ENCODE assay signal across 9 cellular contexts in genomic region chr3:119035014-119035346, GRCh38. TPM values are rescaled to one million over a fixed set of nuclear protein-coding genes. Genes with fewer than 3 reads are reported as not detected.
A peak's percentile ranks its signal among the peaks of the same experiment; 100 is the strongest.
DNase-seq lines count a peak whose midpoint lies in the region; ATAC-seq, FAIRE-seq and TF ChIP-seq lines count a peak whose summit lies in the region.
"Had no signal": no experiment of that assay in that cellular context is flagged by ENCODE, and none has a peak within 500 bp of the region (broad histone marks: within the 10 kb centered on the region; RNA-seq: fewer than 3 reads in every experiment).

No MANE protein-coding gene starts in this region.

- no peaks in the 10 kb centered on the region for H3K36me3 Mint-ChIP-seq in progenitor cell of endocrine pancreas (ENCODE audit: insufficient read depth)

- no TSS peak for BruUV-seq in endothelial cell of umbilical vein (replicated peaks; lab: Mats Ljungman, UMichigan)

- H3K9me3 ChIP-seq in OCI-LY3 (ENCODE audit: insufficient read depth, low read length), result no peaks in the 10 kb centered on the region
- H3K9me3 ChIP-seq in endothelial cell of umbilical vein (replicated peaks; ENCODE audit: control insufficient read depth, insufficient read depth, low read length), result no peaks in the 10 kb centered on the region

- H2AFZ ChIP-seq in OCI-LY3 (ENCODE audit: low read depth, low read length) (peak overlapping the region; percentile 62), endothelial cell of umbilical vein (ENCODE audit: low read depth, low read length) (no peak overlapping the region)

- TF ChIP-seq CTCF in OCI-LY3 (IDR thresholded peaks at IDR 0.05; ENCODE audit: low read depth, low read length), result no peak
- TF ChIP-seq CTCF in endothelial cell of umbilical vein (IDR thresholded peaks at IDR 0.05; ENCODE audit: extremely low read depth in 1 of 2, insufficient read depth in 1 of 2, low read depth in 1 of 2, low read length in 2 of 2), result peak in 1 of 2 donors; percentile 3
- TF ChIP-seq CTCF in progenitor cell of endocrine pancreas (IDR thresholded peaks at IDR 0.05; ENCODE audit: unreplicated experiment), result no peak

- H3K4me1 Mint-ChIP-seq in progenitor cell of endocrine pancreas (ENCODE audit: low read depth), result peaks cover 4% of the 10 kb centered on the region

- H3K4me3 ChIP-seq in GM08714 (ENCODE audit: low read length), result peak overlapping the region; percentile 54; the same call in 1 of the 2 replicates
- peak overlapping the region; percentile 83 for H3K4me3 ChIP-seq in OCI-LY3 (ENCODE audit: low read length)
- no peak overlapping the region for H3K4me3 ChIP-seq in endothelial cell of umbilical vein (replicated peaks in 1 of 3; ENCODE audit: insufficient read depth in 1 of 3, low read depth in 1 of 3, low read length in 3 of 3)

- H3K9me3 Mint-ChIP-seq in progenitor cell of endocrine pancreas (ENCODE audit: low read depth), result peaks cover 4% of the 10 kb centered on the region

- dilution Hi-C loops in endothelial cell of umbilical vein (cut with MboI; ENCODE audit: extremely low pct_ligation_motif_present, low sequenced_read_pairs), result no loop called here

- H3K27ac ChIP-seq in OCI-LY3 (ENCODE audit: low read length) (no peak overlapping the region), endothelial cell of umbilical vein (ENCODE audit: insufficient read depth, low read depth, low read length) (no peak overlapping the region)

- intact Hi-C loops in endothelial cell of umbilical vein (cut with micrococcal nuclease), result loop anchor here (1.0 kb wide), 2 partner anchors 153 to 206 kb away; no protein-coding TSS in a partner anchor

- H3K27me3 ChIP-seq in OCI-LY3 (ENCODE audit: low read depth, low read length) (peaks cover 46% of the 10 kb centered on the region), endothelial cell of umbilical vein (ENCODE audit: control insufficient read depth in 2 of 2, insufficient read depth in 2 of 2, low read length in 2 of 2) (peaks cover 28 to 46% of the 10 kb centered on the region in 2 experiments)

- no peak for ATAC-seq in HG03280 (IDR thresholded peaks at IDR 0.05; ENCODE audit: unreplicated experiment)

- H4K20me1 ChIP-seq in OCI-LY3 (ENCODE audit: insufficient read depth, low read length), result no peaks in the 10 kb centered on the region
- H4K20me1 ChIP-seq in endothelial cell of umbilical vein (replicated peaks; ENCODE audit: control insufficient read depth, extremely low read depth, insufficient read depth, low read length), result no peaks in the 10 kb centered on the region

- no peak overlapping the region for H3K9ac ChIP-seq in OCI-LY3 (ENCODE audit: low read length)
- H3K9ac ChIP-seq in endothelial cell of umbilical vein (replicated peaks; ENCODE audit: extremely low read depth, insufficient read depth, low read length), result no peak overlapping the region

- CTCF ChIA-PET in endothelial cell of umbilical vein (lab: Charles Lee), result interaction anchor here (0.9 to 2.7 kb wide), 14 partner anchors 9 to 1038 kb away, joined by 3 to 91 read pairs (median 5); partner anchors contain the start of gene B4GALT4

- peak overlapping the region; percentile 84 for H3K4me2 ChIP-seq in OCI-LY3 (ENCODE audit: low read length)
- peak overlapping the region; percentile 27 for H3K4me2 ChIP-seq in endothelial cell of umbilical vein (ENCODE audit: insufficient read depth, low read length)

- H3K4me1 ChIP-seq in OCI-LY3 (ENCODE audit: low read length) (peaks cover 4% of the 10 kb centered on the region), endothelial cell of umbilical vein (ENCODE audit: control insufficient read depth, extremely low read depth, insufficient read depth, low read length) (no peaks in the 10 kb centered on the region)

- H3K4me3 Mint-ChIP-seq in progenitor cell of endocrine pancreas (ENCODE audit: low read depth), result peak overlapping the region; percentile 97

- POLR2A ChIA-PET in endothelial cell of umbilical vein (lab: Charles Lee), result no interaction called here

- no peak for DNase-seq in endothelial cell of umbilical vein (ENCODE audit: low read depth, low spot score)
- no peak for DNase-seq in progenitor cell of endocrine pancreas (ENCODE audit: low spot score, unreplicated experiment)
- DNase-seq in NCI-H748 treated with DMSO at 0.1 percent for 48 hours (lab: John Stamatoyannopoulos, UW), result no peak
- no peak for DNase-seq in NCI-H2081 (lab: John Stamatoyannopoulos, UW)
- DNase-seq in NCI-H345 treated with DMSO at 0.1 percent for 48 hours (lab: John Stamatoyannopoulos, UW; ENCODE audit: unreplicated experiment), result no peak

- H3K27ac Mint-ChIP-seq in progenitor cell of endocrine pancreas, result no peak overlapping the region

- H3K79me2 ChIP-seq in OCI-LY3 (ENCODE audit: low read length) (no peaks in the 10 kb centered on the region), endothelial cell of umbilical vein (ENCODE audit: control insufficient read depth, insufficient read depth, low read length) (no peaks in the 10 kb centered on the region)

- no peaks in the 10 kb centered on the region for H3K9me1 ChIP-seq in endothelial cell of umbilical vein (replicated peaks; ENCODE audit: control insufficient read depth, extremely low read depth, insufficient read depth, low read length)

- H3K36me3 ChIP-seq in OCI-LY3 (replicated peaks; ENCODE audit: low read depth, low read length) (no peaks in the 10 kb centered on the region), endothelial cell of umbilical vein (ENCODE audit: control insufficient read depth in 2 of 2, extremely low read depth in 1 of 2, insufficient read depth in 2 of 2, low read length in 2 of 2) (no peaks in the 10 kb centered on the region)

- no peak for FAIRE-seq in endothelial cell of umbilical vein (lab: Jason Lieb, UNC)

- H3K27me3 Mint-ChIP-seq in progenitor cell of endocrine pancreas, result peaks cover 33% of the 10 kb centered on the region

- no peak for TF ChIP-seq POLR2A in endothelial cell of umbilical vein (IDR thresholded peaks at IDR 0.05; ENCODE audit: low read depth, low read length)

TF ChIP-seq in endothelial cell of umbilical vein, 7 proteins besides CTCF, POLR2A, EP300 and RAD21:
- TF ChIP-seq POLR2AphosphoS5 (IDR thresholded peaks at IDR 0.05; ENCODE audit: insufficient read depth, low read depth, low read length) (no peak), JUN (IDR thresholded peaks at IDR 0.05; ENCODE audit: borderline replicate concordance, insufficient read depth, insufficient read length, low read depth) (no peak), MYC (IDR thresholded peaks at IDR 0.05; ENCODE audit: low read depth, low read length) (no peak), EZH2 (IDR thresholded peaks at IDR 0.05; ENCODE audit: borderline replicate concordance, low read depth, low read length, severe bottlenecking) (no peak), GATA2 (IDR thresholded peaks at IDR 0.05; ENCODE audit: insufficient read depth, insufficient read length, low read depth, low read length) (no peak), MAX (IDR thresholded peaks at IDR 0.05; ENCODE audit: insufficient read depth, insufficient read length) (no peak), FOS (IDR thresholded peaks at IDR 0.05; ENCODE audit: borderline replicate concordance, insufficient read depth, low read length) (no peak)

RNA-seq across cellular contexts. Expression of gene IGSF11, which starts 0.3 kb away (rescaled TPM):
- not detected in 2 replicates for total RNA-seq in endothelial cell of umbilical vein
- polyA plus RNA-seq in endothelial cell of umbilical vein, result not detected in 2 replicates
- not detected in 2 replicates for polyA plus RNA-seq in endothelial cell of umbilical vein (2011; cell fraction: cytosol; rRNA removed)
- 0.04 TPM in 1 of 2 replicates, not detected in the other for polyA plus RNA-seq in endothelial cell of umbilical vein (2011; cell fraction: nucleus; rRNA removed)
- not detected in 2 replicates for polyA plus RNA-seq in endothelial cell of umbilical vein (2012)
- not detected in 2 replicates for polyA minus RNA-seq in endothelial cell of umbilical vein
- polyA minus RNA-seq in endothelial cell of umbilical vein (2011; cell fraction: cytosol; rRNA and poly(A)+ RNA removed), result not detected
- not detected in 2 replicates for polyA minus RNA-seq in endothelial cell of umbilical vein (2011; cell fraction: nucleus; rRNA and poly(A)+ RNA removed)
- total RNA-seq in progenitor cell of endocrine pancreas, result 2.2 and 2.5 TPM in 2 replicates
- total RNA-seq: activated CD8-positive, alpha-beta memory T cell treated with anti-CD3 and anti-CD28 coated beads for 36 hours had no signal

Comparison
In these comparisons a context has a peak if more than half of its experiments do, and no peak if none do; other contexts are left out.
1. H3K4me3 ChIP-seq: peak in GM08714 (single experiment) and OCI-LY3 (single experiment); none in endothelial cell of umbilical vein (0 of 3).